ENCODE assay signal across 11 cellular contexts in genomic region chr2:218999881-219000568, GRCh38. TPM values are rescaled to one million over a fixed set of nuclear protein-coding genes. Genes with fewer than 3 reads are reported as not detected.
A peak's percentile ranks its signal among the peaks of the same experiment; 100 is the strongest.
DNase-seq lines count a peak whose midpoint lies in the region; ATAC-seq and TF ChIP-seq lines count a peak whose summit lies in the region.
"Had no signal": no experiment of that assay in that cellular context is flagged by ENCODE, and none has a peak within 500 bp of the region (broad histone marks: within the 10 kb centered on the region; RNA-seq: fewer than 3 reads in every experiment).

No MANE protein-coding gene starts in this region.

- H3K4me1 Mint-ChIP-seq in endothelial cell (ENCODE audit: unreplicated experiment), result peaks cover 5% of the 10 kb centered on the region

- DNase-seq in DMS53 treated with DMSO at 0.1 percent for 48 hours (lab: John Stamatoyannopoulos, UW; ENCODE audit: unreplicated experiment), result peak; percentile 86
- DNase-seq in NCI-H146 treated with DMSO at 0.1 percent for 48 hours (lab: John Stamatoyannopoulos, UW; ENCODE audit: unreplicated experiment), result peak; percentile 59
- peak; percentile 77 for DNase-seq in NCI-H748 treated with DMSO at 0.1 percent for 48 hours (lab: John Stamatoyannopoulos, UW)
- peak; percentile 58 for DNase-seq in iPS-NIHi7 (ENCODE audit: extremely low spot score)
- DNase-seq in cerebellar cortex (ENCODE audit: low spot score), result no peak
- no peak for DNase-seq in amygdala (lab: John Stamatoyannopoulos, UW)
- no peak for DNase-seq in endothelial cell (ENCODE audit: low spot score)
- DNase-seq: AML-193, GF-D8 had no signal

- H3K36me3 Mint-ChIP-seq in endothelial cell (ENCODE audit: low read depth, unreplicated experiment), result peaks cover 4% of the 10 kb centered on the region

- no peak overlapping the region for H3K4me3 Mint-ChIP-seq in endothelial cell (ENCODE audit: unreplicated experiment)

- peaks cover 40% of the 10 kb centered on the region for H3K27me3 Mint-ChIP-seq in endothelial cell (ENCODE audit: unreplicated experiment)

- no peak for TF ChIP-seq CTCF in endothelial cell (IDR thresholded peaks at IDR 0.05; ENCODE audit: unreplicated experiment)

- H3K27ac Mint-ChIP-seq in endothelial cell (ENCODE audit: unreplicated experiment), result no peak overlapping the region

- no peaks in the 10 kb centered on the region for H3K9me3 Mint-ChIP-seq in endothelial cell (ENCODE audit: unreplicated experiment)

- ATAC-seq in HG02759 (IDR thresholded peaks at IDR 0.05; ENCODE audit: unreplicated experiment), result no peak

RNA-seq across cellular contexts. Expression of gene CRYBA2, which starts 6.8 kb away (rescaled TPM):
- total RNA-seq in endothelial cell (ENCODE audit: unreplicated experiment), result not detected
- total RNA-seq: lower leg skin had no signal

RNA-seq across cellular contexts. Expression of gene FEV, which starts 15.0 kb away (rescaled TPM):
- 0.56 TPM for total RNA-seq in endothelial cell (ENCODE audit: unreplicated experiment)
- total RNA-seq: lower leg skin had no signal

RNA-seq across cellular contexts. Expression of gene CDK5R2, which starts 40.6 kb away (rescaled TPM):
- 0.13 TPM for total RNA-seq in endothelial cell (ENCODE audit: unreplicated experiment)
- total RNA-seq: lower leg skin had no signal

RNA-seq across cellular contexts. Expression of gene CFAP65, which starts 41.3 kb away (rescaled TPM):
- 0.59 TPM for total RNA-seq in endothelial cell (ENCODE audit: unreplicated experiment)
- total RNA-seq: lower leg skin had no signal

Comparison
In these comparisons a context has a peak if more than half of its experiments do, and no peak if none do; other contexts are left out.
1. DNase-seq: peak in DMS53 treated with DMSO at 0.1 percent for 48 hours (single experiment), NCI-H146 treated with DMSO at 0.1 percent for 48 hours (single experiment), NCI-H748 treated with DMSO at 0.1 percent for 48 hours (single experiment) and iPS-NIHi7 (single experiment); none in cerebellar cortex (single experiment), amygdala (0 of 56) and endothelial cell (single experiment).